18 cellular contexts compared by ENCODE assay signal in genomic region chr12:11753826-11754225, GRCh38.
DNase-seq lines count a peak whose midpoint lies in the region; ATAC-seq and TF ChIP-seq lines count a peak whose summit lies in the region.
"Had no signal": no experiment of that assay in that cellular context is flagged by ENCODE, and none has a peak within 500 bp of the region (broad histone marks: within the 10 kb centered on the region; RNA-seq: fewer than 3 reads in every experiment).

No MANE protein-coding gene starts in this region.

- H3K36me3 ChIP-seq in Peyer's patch (peaks cover 0 to 12% (median 0%) of the 10 kb centered on the region in 3 donors), gastroesophageal sphincter (no peaks in the 10 kb centered on the region), endodermal cell (ENCODE audit: control insufficient read depth, insufficient read depth, low read length) (no peaks in the 10 kb centered on the region), HAP-1 (replicated peaks) (no peaks in the 10 kb centered on the region)

- H3K27me3 Mint-ChIP-seq in CD14-positive monocyte (ENCODE audit: low read depth in 3 of 3), result peaks cover 0 to 2% (median 0%) of the 10 kb centered on the region in 3 donors
- no peaks in the 10 kb centered on the region for H3K27me3 Mint-ChIP-seq in stimulated activated memory B cell treated with anti-CD40 and anti-IgM and Interleukin-4, amounts not matched to agents 10 μg/mL and 1 μg/mL and 100 μg/mL, for 72 hours
- H3K27me3 Mint-ChIP-seq in endodermal cell (ENCODE audit: insufficient read depth), result peaks cover 68% of the 10 kb centered on the region
- H3K27me3 Mint-ChIP-seq: activated naive CD4-positive, alpha-beta T cell treated with anti-CD3 and anti-CD28 coated beads, Interleukin-2, amount 50 U/mL, for 24 hours; stimulated activated naive CD8-positive, alpha-beta T cell treated with anti-CD3 and anti-CD28 coated beads, Interleukin-15, Interleukin-2, amounts not matched to agents 100 ng/mL and 50 ng/mL, for 24 hours had no signal

- ATAC-seq in gastroesophageal sphincter (no peak), HG02588 (IDR thresholded peaks at IDR 0.05; ENCODE audit: unreplicated experiment) (no peak)
- no peak for ATAC-seq in stimulated activated memory B cell treated with anti-CD40 and anti-IgM and Interleukin-4, amounts not matched to agents 10 μg/mL and 1 μg/mL and 100 μg/mL, for 72 hours
- ATAC-seq: HCT116, left lobe of liver had no signal

- in situ Hi-C loops in HAP-1 (cut with MboI; ENCODE audit: low sequenced_read_pairs), result no loop called here

- no peak overlapping the region for H3K9ac ChIP-seq in endodermal cell (ENCODE audit: extremely low read depth, low read length, poor library complexity, severe bottlenecking)

- TF ChIP-seq EP300 in gastroesophageal sphincter (IDR thresholded peaks at IDR 0.05), result no peak

- no peak overlapping the region for H3K4me3 Mint-ChIP-seq in CD14-positive monocyte
- H3K4me3 Mint-ChIP-seq in stimulated activated memory B cell treated with anti-CD40 and anti-IgM and Interleukin-4, amounts not matched to agents 10 μg/mL and 1 μg/mL and 100 μg/mL, for 72 hours, result no peak overlapping the region
- H3K4me3 Mint-ChIP-seq in endodermal cell, result no peak overlapping the region
- H3K4me3 Mint-ChIP-seq: activated naive CD4-positive, alpha-beta T cell treated with anti-CD3 and anti-CD28 coated beads, Interleukin-2, amount 50 U/mL, for 24 hours; stimulated activated naive CD8-positive, alpha-beta T cell treated with anti-CD3 and anti-CD28 coated beads, Interleukin-15, Interleukin-2, amounts not matched to agents 100 ng/mL and 50 ng/mL, for 24 hours had no signal

- TF ChIP-seq POLR2A in Peyer's patch (IDR thresholded peaks at IDR 0.05), result no peak
- no peak for TF ChIP-seq POLR2A in gastroesophageal sphincter (IDR thresholded peaks at IDR 0.05)

- H3K4me1 Mint-ChIP-seq in CD14-positive monocyte (peaks cover 84% of the 10 kb centered on the region), endodermal cell (peaks cover 55% of the 10 kb centered on the region)
- peaks cover 80% of the 10 kb centered on the region for H3K4me1 Mint-ChIP-seq in stimulated activated memory B cell treated with anti-CD40 and anti-IgM and Interleukin-4, amounts not matched to agents 10 μg/mL and 1 μg/mL and 100 μg/mL, for 72 hours

- DNase-seq in CD14-positive monocyte (ENCODE audit: low spot score) (no peak), Peyer's patch (no peak), germinal center (ENCODE audit: low spot score) (no peak), endodermal cell (no peak), HAP-1 (ENCODE audit: low spot score in 2 of 2) (no peak)
- DNase-seq: activated CD4-positive, alpha-beta T cell treated with anti-CD3 and anti-CD28 coated beads for 4 hours; DMS 273 treated with DMSO at 0.1 percent for 48 hours; effector memory CD4-positive, alpha-beta T cell; NCI-H1930; T-helper 9 cell had no signal

- TF ChIP-seq CTCF in CD14-positive monocyte (IDR thresholded peaks at IDR 0.05), result no peak
- TF ChIP-seq CTCF in Peyer's patch (IDR thresholded peaks at IDR 0.05), result no peak
- TF ChIP-seq CTCF in gastroesophageal sphincter (IDR thresholded peaks at IDR 0.05), result no peak
- no peak for TF ChIP-seq CTCF in endodermal cell (conservative IDR thresholded peaks at IDR 0.05)

- WGBS in gastroesophageal sphincter (ENCODE audit: low coverage in 1 of 2), 2 donors, result 36 to 59% methylated on average over 3 to 5 of the region's 5 CpGs
- WGBS in endodermal cell (ENCODE audit: insufficient coverage in 1 of 2, insufficient read length in 1 of 2), 2 experiments, result 86 to 94% methylated on average over 3 to 5 of the region's 5 CpGs

- intact Hi-C loops in CD14-positive monocyte (cut with micrococcal nuclease), result loop anchor here in 1 of 2 donors (10.0 kb wide), 1 partner anchor 81 kb away; no protein-coding TSS in a partner anchor

- peaks cover 52 to 68% of the 10 kb centered on the region in 2 donors for H3K36me3 Mint-ChIP-seq in CD14-positive monocyte
- H3K36me3 Mint-ChIP-seq in stimulated activated memory B cell treated with anti-CD40 and anti-IgM and Interleukin-4, amounts not matched to agents 10 μg/mL and 1 μg/mL and 100 μg/mL, for 72 hours, result peaks cover 65% of the 10 kb centered on the region
- peaks cover 4% of the 10 kb centered on the region for H3K36me3 Mint-ChIP-seq in endodermal cell (ENCODE audit: low read depth)

- H3K27me3 ChIP-seq in Peyer's patch, result no peaks in the 10 kb centered on the region
- no peaks in the 10 kb centered on the region for H3K27me3 ChIP-seq in gastroesophageal sphincter
- peaks cover 43% of the 10 kb centered on the region for H3K27me3 ChIP-seq in endodermal cell (ENCODE audit: control insufficient read depth, insufficient read depth, low read length, poor library complexity, severe bottlenecking)
- no peaks in the 10 kb centered on the region for H3K27me3 ChIP-seq in HAP-1 (ENCODE audit: low read depth)
- H3K27me3 ChIP-seq: SJSA1 had no signal

- H3K27ac Mint-ChIP-seq in CD14-positive monocyte, result peak overlapping the region; percentile 85 to 100 (median 98)
- H3K27ac Mint-ChIP-seq in stimulated activated memory B cell treated with anti-CD40 and anti-IgM and Interleukin-4, amounts not matched to agents 10 μg/mL and 1 μg/mL and 100 μg/mL, for 72 hours, result peak overlapping the region; percentile 99
- no peak overlapping the region for H3K27ac Mint-ChIP-seq in endodermal cell
- H3K27ac Mint-ChIP-seq: stimulated activated naive CD8-positive, alpha-beta T cell treated with anti-CD3 and anti-CD28 coated beads, Interleukin-15, Interleukin-2, amounts not matched to agents 100 ng/mL and 50 ng/mL, for 24 hours had no signal

- H3K4me3 ChIP-seq in Peyer's patch (no peak overlapping the region), gastroesophageal sphincter (no peak overlapping the region), endodermal cell (ENCODE audit: low read length) (no peak overlapping the region), HAP-1 (no peak overlapping the region)
- H3K4me3 ChIP-seq: SJSA1 had no signal

- H3K9me3 Mint-ChIP-seq in CD14-positive monocyte (no peaks in the 10 kb centered on the region), endodermal cell (no peaks in the 10 kb centered on the region)
- H3K9me3 Mint-ChIP-seq in stimulated activated memory B cell treated with anti-CD40 and anti-IgM and Interleukin-4, amounts not matched to agents 10 μg/mL and 1 μg/mL and 100 μg/mL, for 72 hours, result no peaks in the 10 kb centered on the region
- H3K9me3 Mint-ChIP-seq: activated naive CD4-positive, alpha-beta T cell treated with anti-CD3 and anti-CD28 coated beads, Interleukin-2, amount 50 U/mL, for 24 hours; stimulated activated naive CD8-positive, alpha-beta T cell treated with anti-CD3 and anti-CD28 coated beads, Interleukin-15, Interleukin-2, amounts not matched to agents 100 ng/mL and 50 ng/mL, for 24 hours had no signal

- H3K4me1 ChIP-seq in Peyer's patch (peaks cover 0 to 49% (median 10%) of the 10 kb centered on the region in 4 donors), gastroesophageal sphincter (peaks cover 29 to 88% (median 30%) of the 10 kb centered on the region in 3 donors), endodermal cell (ENCODE audit: control insufficient read depth, insufficient read depth, low read length) (peaks cover 34% of the 10 kb centered on the region), HAP-1 (no peaks in the 10 kb centered on the region; the same call in 1 of the 2 replicates)

- no peaks in the 10 kb centered on the region for H3K9me3 ChIP-seq in Peyer's patch
- H3K9me3 ChIP-seq in gastroesophageal sphincter, result no peaks in the 10 kb centered on the region
- no peaks in the 10 kb centered on the region for H3K9me3 ChIP-seq in endodermal cell (ENCODE audit: control insufficient read depth, low read length)
- H3K9me3 ChIP-seq in HAP-1, result no peaks in the 10 kb centered on the region; the same call in 1 of the 2 replicates
- H3K9me3 ChIP-seq: SJSA1 had no signal

- H3K27ac ChIP-seq in Peyer's patch, result peak overlapping the region; percentile 9 to 84 (median 32)
- peak overlapping the region; percentile 85 to 100 (median 94) for H3K27ac ChIP-seq in gastroesophageal sphincter
- no peak overlapping the region for H3K27ac ChIP-seq in endodermal cell (ENCODE audit: low read depth, low read length)
- H3K27ac ChIP-seq: SJSA1 had no signal
